In genomic region chr15:90905306-90906180, GRCh38 we compare ENCODE assay signal across 14 cellular contexts.
DNase-seq lines count a peak whose midpoint lies in the region; ATAC-seq lines count a peak whose summit lies in the region.
"Had no signal": no experiment of that assay in that cellular context is flagged by ENCODE, and none has a peak within 500 bp of the region (broad histone marks: within the 10 kb centered on the region; RNA-seq: fewer than 3 reads in every experiment).

No MANE protein-coding gene starts in this region.

- peak overlapping the region; percentile 52 to 71 for H3K27ac Mint-ChIP-seq in stimulated activated naive CD8-positive, alpha-beta T cell treated with anti-CD3 and anti-CD28 coated beads, Interleukin-15, amount 100 ng/mL, for 72 hours
- H3K27ac Mint-ChIP-seq: mesothelial cell of epicardium, WTC11 had no signal

- ATAC-seq in stimulated activated naive CD8-positive, alpha-beta T cell treated with anti-CD3 and anti-CD28 coated beads, Interleukin-15, amount 100 ng/mL, for 72 hours, result no peak
- no peak for ATAC-seq in stimulated activated naive CD8-positive, alpha-beta T cell treated with anti-CD3 and anti-CD28 coated beads, Interleukin-15, Interleukin-2, amounts not matched to agents 100 U/mL and 50 U/mL, for 24 hours
- ATAC-seq: WTC11 had no signal

- no peaks in the 10 kb centered on the region for H3K9me3 Mint-ChIP-seq in stimulated activated naive CD8-positive, alpha-beta T cell treated with anti-CD3 and anti-CD28 coated beads, Interleukin-15, amount 100 ng/mL, for 72 hours
- H3K9me3 Mint-ChIP-seq: mesothelial cell of epicardium, WTC11 had no signal

- no peak for DNase-seq in stimulated activated naive CD8-positive, alpha-beta T cell treated with anti-CD3 and anti-CD28 coated beads, Interleukin-15, amount 100 ng/mL, for 72 hours
- no peak for DNase-seq in stimulated activated naive CD8-positive, alpha-beta T cell treated with anti-CD3 and anti-CD28 coated beads, Interleukin-15, Interleukin-2, amounts not matched to agents 100 U/mL and 50 U/mL, for 24 hours
- DNase-seq in globus pallidus (ENCODE audit: low spot score), result no peak
- DNase-seq in NCI-H146 (lab: John Stamatoyannopoulos, UW), result no peak
- DNase-seq in iPS-NIHi7 (ENCODE audit: extremely low spot score), result no peak
- DNase-seq: activated naive CD4-positive, alpha-beta T cell; Calu3; esophagus squamous epithelium; islet precursor cell; NCI-H1694 had no signal

- no peaks in the 10 kb centered on the region for H3K27me3 Mint-ChIP-seq in stimulated activated naive CD8-positive, alpha-beta T cell treated with anti-CD3 and anti-CD28 coated beads, Interleukin-15, amount 100 ng/mL, for 72 hours

- peaks cover 35% of the 10 kb centered on the region for H3K4me1 Mint-ChIP-seq in stimulated activated naive CD8-positive, alpha-beta T cell treated with anti-CD3 and anti-CD28 coated beads, Interleukin-15, amount 100 ng/mL, for 72 hours

- H3K4me3 Mint-ChIP-seq in stimulated activated naive CD8-positive, alpha-beta T cell treated with anti-CD3 and anti-CD28 coated beads, Interleukin-15, amount 100 ng/mL, for 72 hours, result no peak overlapping the region
- H3K4me3 Mint-ChIP-seq: mesothelial cell of epicardium, WTC11 had no signal

- H3K27ac ChIP-seq in layer of hippocampus (ENCODE audit: low read depth, low read length), result peak overlapping the region; percentile 98
- H3K27ac ChIP-seq: esophagus squamous epithelium, thoracic aorta had no signal

- no peaks in the 10 kb centered on the region for H3K27me3 ChIP-seq in layer of hippocampus (ENCODE audit: control insufficient read depth, insufficient read depth, low read length)
- H3K27me3 ChIP-seq: esophagus squamous epithelium had no signal
